8 cellular contexts compared by ENCODE assay signal in genomic region chr7:128167791-128168666, GRCh38.
DNase-seq lines count a peak whose midpoint lies in the region; ATAC-seq, FAIRE-seq and TF ChIP-seq lines count a peak whose summit lies in the region.

No MANE protein-coding gene starts in this region.

- FAIRE-seq in GM12892 (lab: Jason Lieb, UNC), result no peak

- H3K9ac ChIP-seq in iPS-18a (ENCODE audit: low read length), result no peak overlapping the region

- TF ChIP-seq CTCF in sigmoid colon (IDR thresholded peaks at IDR 0.05), result no peak

- CTCF ChIA-PET in activated CD8-positive, alpha-beta T cell treated with anti-CD3 and anti-CD28 coated beads, Interleukin-2, amount 10 ng/mL, durations not matched to agents 7 days and 5 days (lab: Charles Lee), result no interaction called here

- H3K36me3 ChIP-seq in iPS-18a (ENCODE audit: control insufficient read depth, low read depth, low read length) (no peaks in the 10 kb centered on the region), sigmoid colon (no peaks in the 10 kb centered on the region), MG63 (no peaks in the 10 kb centered on the region)

- peak; percentile 27 for ATAC-seq in activated CD8-positive, alpha-beta T cell treated with anti-CD3 and anti-CD28 coated beads, Interleukin-2, amount 10 ng/mL, durations not matched to agents 7 days and 5 days
- ATAC-seq in HG02642 (IDR thresholded peaks at IDR 0.05; ENCODE audit: poor library complexity, unreplicated experiment) (no peak), GM18907 (IDR thresholded peaks at IDR 0.05; ENCODE audit: unreplicated experiment) (no peak)

- no peak for TF ChIP-seq EP300 in sigmoid colon (IDR thresholded peaks at IDR 0.05)

- POLR2A ChIA-PET in activated CD8-positive, alpha-beta T cell treated with anti-CD3 and anti-CD28 coated beads, Interleukin-2, amount 10 ng/mL, durations not matched to agents 7 days and 5 days (lab: Charles Lee), result interaction anchor here (0.6 kb wide), 1 partner anchor 13 kb away, joined by 3 read pairs; no protein-coding TSS in a partner anchor

- H3K9me3 Mint-ChIP-seq in activated CD8-positive, alpha-beta T cell treated with anti-CD3 and anti-CD28 coated beads, Interleukin-2, amount 10 ng/mL, durations not matched to agents 7 days and 5 days (ENCODE audit: insufficient read depth), result no peaks in the 10 kb centered on the region

- H3K4me3 Mint-ChIP-seq in activated CD8-positive, alpha-beta T cell treated with anti-CD3 and anti-CD28 coated beads, Interleukin-2, amount 10 ng/mL, durations not matched to agents 7 days and 5 days, result peak overlapping the region; percentile 18

- peaks cover 22% of the 10 kb centered on the region for H3K4me1 Mint-ChIP-seq in activated CD8-positive, alpha-beta T cell treated with anti-CD3 and anti-CD28 coated beads, Interleukin-2, amount 10 ng/mL, durations not matched to agents 7 days and 5 days (ENCODE audit: low read depth)

- H3K4me3 ChIP-seq in iPS-18a (ENCODE audit: low read length), result peak overlapping the region; percentile 62
- peak overlapping the region in 3 of 4 donors; percentile 28 to 53 (median 41) for H3K4me3 ChIP-seq in sigmoid colon
- no peak overlapping the region for H3K4me3 ChIP-seq in MG63

- 5 to 15% methylated on average over 59 of the region's 59 CpGs for WGBS in sigmoid colon, 2 donors

- no peak overlapping the region for H3K27ac ChIP-seq in iPS-18a (ENCODE audit: low read length)
- H3K27ac ChIP-seq in sigmoid colon, result no peak overlapping the region

- peaks cover 76% of the 10 kb centered on the region for H3K27me3 ChIP-seq in iPS-18a (ENCODE audit: control insufficient read depth, insufficient read depth, low read length)
- peaks cover 28 to 86% (median 58%) of the 10 kb centered on the region in 3 donors for H3K27me3 ChIP-seq in sigmoid colon
- H3K27me3 ChIP-seq in MG63, result peaks cover 19% of the 10 kb centered on the region

- no peaks in the 10 kb centered on the region for H3K36me3 Mint-ChIP-seq in activated CD8-positive, alpha-beta T cell treated with anti-CD3 and anti-CD28 coated beads, Interleukin-2, amount 10 ng/mL, durations not matched to agents 7 days and 5 days (ENCODE audit: low read depth)

- peaks cover 57% of the 10 kb centered on the region for H3K27me3 Mint-ChIP-seq in activated CD8-positive, alpha-beta T cell treated with anti-CD3 and anti-CD28 coated beads, Interleukin-2, amount 10 ng/mL, durations not matched to agents 7 days and 5 days (ENCODE audit: low read depth)

- H3K27ac Mint-ChIP-seq in activated CD8-positive, alpha-beta T cell treated with anti-CD3 and anti-CD28 coated beads, Interleukin-2, amount 10 ng/mL, durations not matched to agents 7 days and 5 days, result no peak overlapping the region

- intact Hi-C loops in sigmoid colon (cut with DNase I), result no loop called here

- H3K9me3 ChIP-seq in iPS-18a (ENCODE audit: control insufficient read depth, low read depth, low read length) (no peaks in the 10 kb centered on the region), sigmoid colon (no peaks in the 10 kb centered on the region), MG63 (no peaks in the 10 kb centered on the region)

- DNase-seq in GM12892 (ENCODE audit: insufficient read length), result peak; percentile 25
- DNase-seq in activated CD8-positive, alpha-beta T cell treated with anti-CD3 and anti-CD28 coated beads, Interleukin-2, amount 10 ng/mL, durations not matched to agents 7 days and 5 days, result no peak
- no peak for DNase-seq in sigmoid colon
- no peak for DNase-seq in MG63
- no peak for DNase-seq in foreskin melanocyte

- TF ChIP-seq POLR2A in GM12892 (IDR thresholded peaks at IDR 0.05; ENCODE audit: low read depth, low read length), result no peak
- TF ChIP-seq POLR2A in sigmoid colon (IDR thresholded peaks at IDR 0.05), result no peak

- peaks cover 15% of the 10 kb centered on the region for H3K4me1 ChIP-seq in iPS-18a (ENCODE audit: control insufficient read depth, low read depth, low read length)
- H3K4me1 ChIP-seq in sigmoid colon, result peaks cover 0 to 28% (median 24%) of the 10 kb centered on the region in 4 donors
